ENCODE assay signal across 9 cellular contexts in the genomic region with DNA sequence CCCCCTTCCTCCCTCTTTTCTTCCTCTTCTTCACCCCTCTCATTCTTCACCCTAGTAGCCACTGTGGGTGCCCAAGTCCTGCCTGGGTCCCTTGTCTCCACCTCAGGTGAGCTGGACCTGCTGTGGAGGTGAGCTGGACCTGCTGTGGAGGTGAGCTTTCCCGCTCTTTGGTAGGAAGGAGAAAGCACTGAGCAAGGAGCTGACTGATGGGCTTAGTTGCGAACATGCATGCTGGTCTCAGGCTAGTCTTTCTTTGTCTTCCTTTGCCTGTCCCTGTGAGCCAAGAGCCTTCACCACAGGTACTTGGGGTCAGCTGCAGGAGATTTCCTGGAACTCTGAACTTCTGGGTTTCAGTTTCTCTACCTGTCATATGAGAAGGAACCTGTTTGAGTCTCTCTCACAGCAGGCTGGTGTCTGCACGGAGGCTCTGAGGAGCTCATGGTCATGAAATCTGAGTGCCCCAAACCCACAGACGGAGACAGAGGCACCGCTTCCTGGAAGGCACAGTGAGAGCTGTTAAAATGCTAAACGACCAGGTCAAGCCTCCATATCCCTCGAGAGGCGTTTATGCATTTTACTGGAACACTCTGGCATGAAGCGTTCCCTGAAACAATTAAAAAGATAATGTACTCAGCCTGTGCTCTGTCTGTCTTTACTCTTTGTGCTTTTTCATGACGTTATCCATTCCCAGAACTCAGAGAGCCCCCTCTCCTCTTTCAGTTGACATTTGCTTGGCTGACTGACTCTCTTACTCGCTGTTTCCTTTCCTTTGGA.
DNase-seq lines count a peak whose midpoint lies in the region; ATAC-seq, FAIRE-seq and TF ChIP-seq lines count a peak whose summit lies in the region.
"Had no signal": no experiment of that assay in that cellular context is flagged by ENCODE, and none has a peak within 500 bp of the region (broad histone marks: within the 10 kb centered on the region; RNA-seq: fewer than 3 reads in every experiment).

No MANE protein-coding gene starts in this region.

- H3K4me3 Mint-ChIP-seq in T-helper 1 cell treated with Interleukin-12 subunit alpha and Interleukin-12 subunit beta and Interleukin-4 antibody, amounts not matched to agents 30 μg/mL and 1 μg/mL, for 36 hours: peak overlapping the region; percentile 69

- no peaks in the 10 kb centered on the region for H3K36me3 ChIP-seq in transverse colon
- H3K36me3 ChIP-seq in kidney (ENCODE audit: control insufficient read depth in 1 of 2, insufficient read depth in 2 of 2, low read length in 2 of 2): no peaks in the 10 kb centered on the region

- ATAC-seq in HG02981 (IDR thresholded peaks at IDR 0.05; ENCODE audit: unreplicated experiment): no peak

- no peak for FAIRE-seq in kidney (lab: Jason Lieb, UNC)
- no peak for FAIRE-seq in urothelium cell line (lab: Jason Lieb, UNC)

- H3K9ac ChIP-seq in kidney (ENCODE audit: low read length in 2 of 2): no peak overlapping the region

- H3K27ac ChIP-seq in transverse colon: peak overlapping the region in 2 of 4 donors; percentile 3 to 8
- no peak overlapping the region for H3K27ac ChIP-seq in kidney (ENCODE audit: low read depth in 2 of 2, low read length in 2 of 2)

- TF ChIP-seq CTCF in transverse colon (IDR thresholded peaks at IDR 0.05): no peak
- no peak for TF ChIP-seq CTCF in kidney (IDR thresholded peaks at IDR 0.05; ENCODE audit: borderline replicate concordance, extremely low read depth, insufficient read depth)

- no peak for TF ChIP-seq POLR2A in transverse colon (IDR thresholded peaks at IDR 0.05)

- no peaks in the 10 kb centered on the region for H3K27me3 Mint-ChIP-seq in T-helper 1 cell treated with Interleukin-12 subunit alpha and Interleukin-12 subunit beta and Interleukin-4 antibody, amounts not matched to agents 30 μg/mL and 1 μg/mL, for 36 hours (ENCODE audit: low read depth)

- in situ Hi-C loops in transverse colon (cut with MboI; ENCODE audit: low pct_ligation_motif_present in 1 of 4, low pct_unique_long_range_greater_than_20kb in 1 of 4, low sequenced_read_pairs in 3 of 4): no loop called here

- H3K27ac Mint-ChIP-seq in T-helper 1 cell treated with Interleukin-12 subunit alpha and Interleukin-12 subunit beta and Interleukin-4 antibody, amounts not matched to agents 30 μg/mL and 1 μg/mL, for 36 hours: peak overlapping the region; percentile 89

- intact Hi-C loops in transverse colon (cut with DNase I; ENCODE audit: low total_unique reads): loop anchor here (10.0 kb wide), 1 partner anchor 100 kb away; no protein-coding TSS in a partner anchor
- intact Hi-C loops in kidney (cut with DNase I): no loop called here

- no peaks in the 10 kb centered on the region for H3K9me3 ChIP-seq in transverse colon
- H3K9me3 ChIP-seq in kidney (ENCODE audit: control insufficient read depth in 1 of 2, low read length in 2 of 2): no peaks in the 10 kb centered on the region

- peaks cover 28% of the 10 kb centered on the region for H3K36me3 Mint-ChIP-seq in T-helper 1 cell treated with Interleukin-12 subunit alpha and Interleukin-12 subunit beta and Interleukin-4 antibody, amounts not matched to agents 30 μg/mL and 1 μg/mL, for 36 hours (ENCODE audit: low read depth)

- peaks cover 63% of the 10 kb centered on the region for H3K4me1 Mint-ChIP-seq in T-helper 1 cell treated with Interleukin-12 subunit alpha and Interleukin-12 subunit beta and Interleukin-4 antibody, amounts not matched to agents 30 μg/mL and 1 μg/mL, for 36 hours (ENCODE audit: low read depth)

- TF ChIP-seq EP300 in transverse colon (IDR thresholded peaks at IDR 0.05; ENCODE audit: low read depth): peak; percentile 91

- H3K4me3 ChIP-seq in transverse colon: no peak overlapping the region
- no peak overlapping the region for H3K4me3 ChIP-seq in kidney (ENCODE audit: low read length in 2 of 2)

- peaks cover 6 to 34% (median 11%) of the 10 kb centered on the region in 4 donors for H3K4me1 ChIP-seq in transverse colon
- H3K4me1 ChIP-seq in kidney (ENCODE audit: control insufficient read depth in 1 of 2, insufficient read depth in 1 of 2, low read depth in 1 of 2, low read length in 2 of 2): peaks cover 0 to 3% of the 10 kb centered on the region in 2 donors

- H3K9me3 Mint-ChIP-seq in T-helper 1 cell treated with Interleukin-12 subunit alpha and Interleukin-12 subunit beta and Interleukin-4 antibody, amounts not matched to agents 30 μg/mL and 1 μg/mL, for 36 hours: peaks cover 10% of the 10 kb centered on the region

- DNase-seq in activated T-cell treated with anti-CD3 and anti-CD28 coated beads for 48 hours (ENCODE audit: low read depth) (peak; percentile 30), activated T-cell treated with anti-CD3 and anti-CD28 coated beads for 4 hours (no peak), iPS-NIHi11 (ENCODE audit: low spot score) (peak; percentile 30), transverse colon (no peak), kidney (no peak), urothelium cell line (ENCODE audit: low spot score) (no peak)
- DNase-seq: NCI-H510A had no signal

- H3K27me3 ChIP-seq in transverse colon: no peaks in the 10 kb centered on the region

- 36 to 40% methylated on average over 5 to 11 of the region's 11 CpGs for WGBS in transverse colon (ENCODE audit: low coverage in 1 of 2), 2 donors

Comparison
In these comparisons a context has a peak if more than half of its experiments do, and no peak if none do; other contexts are left out.
1. DNase-seq: peak in activated T-cell treated with anti-CD3 and anti-CD28 coated beads for 48 hours (single experiment) and iPS-NIHi11 (single experiment); none in activated T-cell treated with anti-CD3 and anti-CD28 coated beads for 4 hours (single experiment), transverse colon (single experiment), kidney (single experiment) and urothelium cell line (single experiment).